Comparison of ENCODE assay signal across 2 cellular contexts in the genomic region with DNA sequence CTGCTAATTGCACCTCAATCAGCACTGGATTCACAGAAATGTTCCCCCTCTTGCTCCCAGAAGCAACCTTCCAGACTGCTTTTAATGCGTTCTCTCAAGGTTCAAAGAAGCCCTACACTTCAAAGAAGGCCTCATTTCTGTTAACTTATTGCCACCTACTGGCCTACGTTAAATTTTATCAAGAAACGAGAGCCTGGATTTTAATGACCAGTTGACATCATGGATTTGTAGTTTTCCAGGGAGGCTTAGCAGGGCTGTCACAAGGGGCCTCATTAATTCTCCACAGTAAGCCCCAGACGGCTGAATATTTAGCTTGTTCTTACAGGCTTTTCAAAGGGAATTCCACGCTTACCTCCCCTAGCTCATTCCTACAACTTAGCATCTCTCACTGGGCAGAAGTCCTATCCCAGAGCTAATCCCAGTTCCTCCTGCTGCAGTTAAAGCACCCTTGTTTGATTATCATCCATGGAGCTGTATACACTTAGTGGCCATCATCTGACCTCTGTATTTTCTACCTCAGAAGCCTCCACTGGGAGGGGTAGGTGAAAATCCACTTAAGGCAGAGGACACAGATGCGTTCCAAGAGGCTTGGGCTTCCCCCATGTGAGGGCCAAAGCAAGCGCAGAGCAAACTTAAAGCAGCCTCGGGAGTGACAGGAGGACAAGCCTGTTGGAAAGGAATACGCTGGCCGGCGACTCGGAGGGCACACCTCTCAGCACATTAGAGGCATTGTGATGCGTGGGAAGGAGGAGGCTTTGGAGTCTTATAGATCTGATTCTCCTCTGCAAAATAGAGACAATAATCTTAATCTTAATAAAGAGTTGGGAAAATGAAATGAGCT.
TF ChIP-seq lines count a peak whose summit lies in the region.

No MANE protein-coding gene starts in this region.

TF ChIP-seq in HEK293T, 16 proteins besides CTCF, POLR2A, EP300 and RAD21:
- no peak for TF ChIP-seq TARDBP (IDR thresholded peaks at IDR 0.05)
- TF ChIP-seq CTBP1 (IDR thresholded peaks at IDR 0.05; ENCODE audit: borderline replicate concordance), result no peak
- no peak for TF ChIP-seq BHLHE40 (IDR thresholded peaks at IDR 0.05; ENCODE audit: borderline replicate concordance)
- TF ChIP-seq FOXM1 (IDR thresholded peaks at IDR 0.05; ENCODE audit: borderline replicate concordance), result no peak
- no peak for TF ChIP-seq ARNT (IDR thresholded peaks at IDR 0.05)
- TF ChIP-seq ELF4 (IDR thresholded peaks at IDR 0.05), result no peak
- no peak for TF ChIP-seq LEF1 (IDR thresholded peaks at IDR 0.05; ENCODE audit: borderline replicate concordance)
- TF ChIP-seq SUZ12 (IDR thresholded peaks at IDR 0.05), result no peak
- no peak for TF ChIP-seq L3MBTL2 (conservative IDR thresholded peaks at IDR 0.05)
- TF ChIP-seq SP1 (IDR thresholded peaks at IDR 0.05), result no peak
- no peak for TF ChIP-seq HDGF (IDR thresholded peaks at IDR 0.05; ENCODE audit: borderline replicate concordance)
TF ChIP-seq in HEK293T: peak in this region for 0.

TF ChIP-seq in H1, 55 proteins besides CTCF, POLR2A, EP300 and RAD21:
- TF ChIP-seq, protein P1, sequence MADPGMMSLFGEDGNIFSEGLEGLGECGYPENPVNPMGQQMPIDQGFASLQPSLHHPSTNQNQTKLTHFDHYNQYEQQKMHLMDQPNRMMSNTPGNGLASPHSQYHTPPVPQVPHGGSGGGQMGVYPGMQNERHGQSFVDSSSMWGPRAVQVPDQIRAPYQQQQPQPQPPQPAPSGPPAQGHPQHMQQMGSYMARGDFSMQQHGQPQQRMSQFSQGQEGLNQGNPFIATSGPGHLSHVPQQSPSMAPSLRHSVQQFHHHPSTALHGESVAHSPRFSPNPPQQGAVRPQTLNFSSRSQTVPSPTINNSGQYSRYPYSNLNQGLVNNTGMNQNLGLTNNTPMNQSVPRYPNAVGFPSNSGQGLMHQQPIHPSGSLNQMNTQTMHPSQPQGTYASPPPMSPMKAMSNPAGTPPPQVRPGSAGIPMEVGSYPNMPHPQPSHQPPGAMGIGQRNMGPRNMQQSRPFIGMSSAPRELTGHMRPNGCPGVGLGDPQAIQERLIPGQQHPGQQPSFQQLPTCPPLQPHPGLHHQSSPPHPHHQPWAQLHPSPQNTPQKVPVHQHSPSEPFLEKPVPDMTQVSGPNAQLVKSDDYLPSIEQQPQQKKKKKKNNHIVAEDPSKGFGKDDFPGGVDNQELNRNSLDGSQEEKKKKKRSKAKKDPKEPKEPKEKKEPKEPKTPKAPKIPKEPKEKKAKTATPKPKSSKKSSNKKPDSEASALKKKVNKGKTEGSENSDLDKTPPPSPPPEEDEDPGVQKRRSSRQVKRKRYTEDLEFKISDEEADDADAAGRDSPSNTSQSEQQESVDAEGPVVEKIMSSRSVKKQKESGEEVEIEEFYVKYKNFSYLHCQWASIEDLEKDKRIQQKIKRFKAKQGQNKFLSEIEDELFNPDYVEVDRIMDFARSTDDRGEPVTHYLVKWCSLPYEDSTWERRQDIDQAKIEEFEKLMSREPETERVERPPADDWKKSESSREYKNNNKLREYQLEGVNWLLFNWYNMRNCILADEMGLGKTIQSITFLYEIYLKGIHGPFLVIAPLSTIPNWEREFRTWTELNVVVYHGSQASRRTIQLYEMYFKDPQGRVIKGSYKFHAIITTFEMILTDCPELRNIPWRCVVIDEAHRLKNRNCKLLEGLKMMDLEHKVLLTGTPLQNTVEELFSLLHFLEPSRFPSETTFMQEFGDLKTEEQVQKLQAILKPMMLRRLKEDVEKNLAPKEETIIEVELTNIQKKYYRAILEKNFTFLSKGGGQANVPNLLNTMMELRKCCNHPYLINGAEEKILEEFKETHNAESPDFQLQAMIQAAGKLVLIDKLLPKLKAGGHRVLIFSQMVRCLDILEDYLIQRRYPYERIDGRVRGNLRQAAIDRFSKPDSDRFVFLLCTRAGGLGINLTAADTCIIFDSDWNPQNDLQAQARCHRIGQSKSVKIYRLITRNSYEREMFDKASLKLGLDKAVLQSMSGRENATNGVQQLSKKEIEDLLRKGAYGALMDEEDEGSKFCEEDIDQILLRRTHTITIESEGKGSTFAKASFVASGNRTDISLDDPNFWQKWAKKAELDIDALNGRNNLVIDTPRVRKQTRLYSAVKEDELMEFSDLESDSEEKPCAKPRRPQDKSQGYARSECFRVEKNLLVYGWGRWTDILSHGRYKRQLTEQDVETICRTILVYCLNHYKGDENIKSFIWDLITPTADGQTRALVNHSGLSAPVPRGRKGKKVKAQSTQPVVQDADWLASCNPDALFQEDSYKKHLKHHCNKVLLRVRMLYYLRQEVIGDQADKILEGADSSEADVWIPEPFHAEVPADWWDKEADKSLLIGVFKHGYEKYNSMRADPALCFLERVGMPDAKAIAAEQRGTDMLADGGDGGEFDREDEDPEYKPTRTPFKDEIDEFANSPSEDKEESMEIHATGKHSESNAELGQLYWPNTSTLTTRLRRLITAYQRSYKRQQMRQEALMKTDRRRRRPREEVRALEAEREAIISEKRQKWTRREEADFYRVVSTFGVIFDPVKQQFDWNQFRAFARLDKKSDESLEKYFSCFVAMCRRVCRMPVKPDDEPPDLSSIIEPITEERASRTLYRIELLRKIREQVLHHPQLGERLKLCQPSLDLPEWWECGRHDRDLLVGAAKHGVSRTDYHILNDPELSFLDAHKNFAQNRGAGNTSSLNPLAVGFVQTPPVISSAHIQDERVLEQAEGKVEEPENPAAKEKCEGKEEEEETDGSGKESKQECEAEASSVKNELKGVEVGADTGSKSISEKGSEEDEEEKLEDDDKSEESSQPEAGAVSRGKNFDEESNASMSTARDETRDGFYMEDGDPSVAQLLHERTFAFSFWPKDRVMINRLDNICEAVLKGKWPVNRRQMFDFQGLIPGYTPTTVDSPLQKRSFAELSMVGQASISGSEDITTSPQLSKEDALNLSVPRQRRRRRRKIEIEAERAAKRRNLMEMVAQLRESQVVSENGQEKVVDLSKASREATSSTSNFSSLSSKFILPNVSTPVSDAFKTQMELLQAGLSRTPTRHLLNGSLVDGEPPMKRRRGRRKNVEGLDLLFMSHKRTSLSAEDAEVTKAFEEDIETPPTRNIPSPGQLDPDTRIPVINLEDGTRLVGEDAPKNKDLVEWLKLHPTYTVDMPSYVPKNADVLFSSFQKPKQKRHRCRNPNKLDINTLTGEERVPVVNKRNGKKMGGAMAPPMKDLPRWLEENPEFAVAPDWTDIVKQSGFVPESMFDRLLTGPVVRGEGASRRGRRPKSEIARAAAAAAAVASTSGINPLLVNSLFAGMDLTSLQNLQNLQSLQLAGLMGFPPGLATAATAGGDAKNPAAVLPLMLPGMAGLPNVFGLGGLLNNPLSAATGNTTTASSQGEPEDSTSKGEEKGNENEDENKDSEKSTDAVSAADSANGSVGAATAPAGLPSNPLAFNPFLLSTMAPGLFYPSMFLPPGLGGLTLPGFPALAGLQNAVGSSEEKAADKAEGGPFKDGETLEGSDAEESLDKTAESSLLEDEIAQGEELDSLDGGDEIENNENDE (IDR thresholded peaks at IDR 0.05; ENCODE audit: insufficient replicate concordance, low read length), result no peak
- TF ChIP-seq JUND (IDR thresholded peaks at IDR 0.05; ENCODE audit: low read length) (no peak), SIX5 (IDR thresholded peaks at IDR 0.05; ENCODE audit: low read depth, low read length) (no peak), CHD1 (IDR thresholded peaks at IDR 0.05; ENCODE audit: low read depth, low read length) (no peak), BCL11A (IDR thresholded peaks at IDR 0.05; ENCODE audit: low read depth in 2 of 2, low read length in 2 of 2) (no peak), CREB1 (IDR thresholded peaks at IDR 0.05) (no peak), CBX8 (IDR thresholded peaks at IDR 0.05; ENCODE audit: borderline replicate concordance, low read depth, low read length) (no peak), GTF2F1 (IDR thresholded peaks at IDR 0.05; ENCODE audit: borderline replicate concordance, low read depth, low read length) (no peak), RXRA (IDR thresholded peaks at IDR 0.05; ENCODE audit: insufficient read depth, low read depth, low read length) (no peak), YY1 (IDR thresholded peaks at IDR 0.05; ENCODE audit: low read depth, low read length) (no peak), KDM1A (IDR thresholded peaks at IDR 0.05; ENCODE audit: borderline replicate concordance, low read length) (no peak)
- TF ChIP-seq, protein P2, sequence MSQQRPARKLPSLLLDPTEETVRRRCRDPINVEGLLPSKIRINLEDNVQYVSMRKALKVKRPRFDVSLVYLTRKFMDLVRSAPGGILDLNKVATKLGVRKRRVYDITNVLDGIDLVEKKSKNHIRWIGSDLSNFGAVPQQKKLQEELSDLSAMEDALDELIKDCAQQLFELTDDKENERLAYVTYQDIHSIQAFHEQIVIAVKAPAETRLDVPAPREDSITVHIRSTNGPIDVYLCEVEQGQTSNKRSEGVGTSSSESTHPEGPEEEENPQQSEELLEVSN (IDR thresholded peaks at IDR 0.05), result no peak
- TF ChIP-seq, protein P3, sequence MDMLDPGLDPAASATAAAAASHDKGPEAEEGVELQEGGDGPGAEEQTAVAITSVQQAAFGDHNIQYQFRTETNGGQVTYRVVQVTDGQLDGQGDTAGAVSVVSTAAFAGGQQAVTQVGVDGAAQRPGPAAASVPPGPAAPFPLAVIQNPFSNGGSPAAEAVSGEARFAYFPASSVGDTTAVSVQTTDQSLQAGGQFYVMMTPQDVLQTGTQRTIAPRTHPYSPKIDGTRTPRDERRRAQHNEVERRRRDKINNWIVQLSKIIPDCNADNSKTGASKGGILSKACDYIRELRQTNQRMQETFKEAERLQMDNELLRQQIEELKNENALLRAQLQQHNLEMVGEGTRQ (IDR thresholded peaks at IDR 0.05; ENCODE audit: low read length), result no peak
